Comparison of ENCODE assay signal across 32 cellular contexts in genomic region chr2:24814498-24814897, GRCh38.
"Had no signal": no experiment of that assay in that cellular context is flagged by ENCODE, and none has a peak within 500 bp of the region (broad histone marks: within the 10 kb centered on the region; RNA-seq: fewer than 3 reads in every experiment).

No MANE protein-coding gene starts in this region.

- H3K27me3 Mint-ChIP-seq: activated CD4-positive, alpha-beta memory T cell treated with anti-CD3 and anti-CD28 coated beads for 36 hours; activated CD4-positive, alpha-beta T cell treated with anti-CD3 and anti-CD28 coated beads for 36 hours; activated CD4-positive, alpha-beta T cell treated with anti-CD3 and anti-CD28 coated beads, Interleukin-2, amount 10 ng/mL, durations not matched to agents 7 days and 5 days; activated T-helper 17 cell treated with anti-CD3 and anti-CD28 coated beads, Interleukin-2, amount 50 U/mL, for 72 hours had no signal

- H3K27me3 ChIP-seq: adrenal gland, body of pancreas, breast epithelium, MG63, SJCRH30 had no signal

- H3K4me1 Mint-ChIP-seq: activated CD4-positive, alpha-beta T cell treated with anti-CD3 and anti-CD28 coated beads for 36 hours; activated T-helper 17 cell treated with anti-CD3 and anti-CD28 coated beads, Interleukin-2, amount 50 U/mL, for 72 hours had no signal

- DNase-seq: activated CD4-positive, alpha-beta memory T cell treated with anti-CD3 and anti-CD28 coated beads for 36 hours; activated CD4-positive, alpha-beta T cell treated with anti-CD3 and anti-CD28 coated beads for 36 hours; activated CD4-positive, alpha-beta T cell treated with anti-CD3 and anti-CD28 coated beads, Interleukin-2, amount 10 ng/mL, durations not matched to agents 7 days and 5 days; activated effector memory CD4-positive, alpha-beta T cell treated with anti-CD3 and anti-CD28 coated beads, Interleukin-2, amount 50 U/mL, for 16 hours; activated naive CD4-positive, alpha-beta T cell; activated T-cell treated with anti-CD3 and anti-CD28 coated beads, Interleukin-2, amount 50 U/mL, for 1 hour; activated T-cell treated with anti-CD3 and anti-CD28 coated beads, Interleukin-2, amount 50 U/mL, for 72 hours; adrenal gland; body of pancreas; cerebellar nuclear complex; Kasumi-1; KG1; MG63; NCI-H1048; NCI-H1105 treated with DMSO at 0.1 percent for 48 hours; NCI-H1436; NCI-H1694; NCI-H1930; NCI-H2081 treated with DMSO at 0.1 percent for 48 hours; NCI-H345; NCI-H524 treated with DMSO at 0.1 percent for 48 hours; SHP77; SJCRH30; SK-N-SH had no signal

- H3K9me3 Mint-ChIP-seq: activated CD4-positive, alpha-beta memory T cell treated with anti-CD3 and anti-CD28 coated beads for 36 hours; activated CD4-positive, alpha-beta T cell treated with anti-CD3 and anti-CD28 coated beads, Interleukin-2, amount 10 ng/mL, durations not matched to agents 7 days and 5 days; activated naive CD4-positive, alpha-beta T cell treated with anti-CD3 and anti-CD28 coated beads, Interleukin-2, amount 50 U/mL, for 72 hours; activated T-cell treated with anti-CD3 and anti-CD28 coated beads, Interleukin-2, amount 50 U/mL, for 72 hours; activated T-helper 17 cell treated with anti-CD3 and anti-CD28 coated beads, Interleukin-2, amount 50 U/mL, for 72 hours; T-helper 1 cell treated with Interleukin-12 subunit alpha and Interleukin-12 subunit beta and Interleukin-4 antibody, amounts not matched to agents 30 μg/mL and 1 μg/mL, for 36 hours; T-helper 2 cell treated with Interferon-gamma antibody and Interleukin-4, amounts not matched to agents 5 μg/mL and 100 μg/mL, for 36 hours had no signal

- H3K27ac Mint-ChIP-seq: activated CD4-positive, alpha-beta memory T cell treated with anti-CD3 and anti-CD28 coated beads for 36 hours; activated CD4-positive, alpha-beta T cell treated with anti-CD3 and anti-CD28 coated beads for 36 hours; activated CD4-positive, alpha-beta T cell treated with anti-CD3 and anti-CD28 coated beads, Interleukin-2, amount 10 ng/mL, durations not matched to agents 7 days and 5 days; activated naive CD4-positive, alpha-beta T cell treated with anti-CD3 and anti-CD28 coated beads, Interleukin-2, amount 50 U/mL, for 72 hours; activated T-cell treated with anti-CD3 and anti-CD28 coated beads, Interleukin-2, amount 50 U/mL, for 72 hours; activated T-helper 17 cell treated with anti-CD3 and anti-CD28 coated beads, Interleukin-2, amount 50 U/mL, for 72 hours; T-helper 2 cell treated with Interferon-gamma antibody and Interleukin-4, amounts not matched to agents 5 μg/mL and 100 μg/mL, for 36 hours; WTC11 had no signal

- H3K4me1 ChIP-seq: breast epithelium had no signal

- H3K4me3 ChIP-seq: adrenal gland, body of pancreas, breast epithelium, MG63, SJCRH30 had no signal

- H3K4me3 Mint-ChIP-seq: activated CD4-positive, alpha-beta memory T cell treated with anti-CD3 and anti-CD28 coated beads for 36 hours; activated CD4-positive, alpha-beta T cell treated with anti-CD3 and anti-CD28 coated beads for 36 hours; activated CD4-positive, alpha-beta T cell treated with anti-CD3 and anti-CD28 coated beads, Interleukin-2, amount 10 ng/mL, durations not matched to agents 7 days and 5 days; activated T-cell treated with anti-CD3 and anti-CD28 coated beads, Interleukin-2, amount 50 U/mL, for 72 hours; activated T-helper 17 cell treated with anti-CD3 and anti-CD28 coated beads, Interleukin-2, amount 50 U/mL, for 72 hours; T-helper 1 cell treated with Interleukin-12 subunit alpha and Interleukin-12 subunit beta and Interleukin-4 antibody, amounts not matched to agents 30 μg/mL and 1 μg/mL, for 36 hours; T-helper 2 cell treated with Interferon-gamma antibody and Interleukin-4, amounts not matched to agents 5 μg/mL and 100 μg/mL, for 36 hours; WTC11 had no signal

- H3K9ac ChIP-seq: SK-N-SH had no signal

- ATAC-seq: activated CD4-positive, alpha-beta T cell treated with anti-CD3 and anti-CD28 coated beads for 36 hours; activated CD4-positive, CD25-positive, alpha-beta regulatory T cell treated with anti-CD3 and anti-CD28 coated beads, Interleukin-2, amount 50 U/mL, for 24 hours; activated naive CD4-positive, alpha-beta T cell treated with anti-CD3 and anti-CD28 coated beads, Interleukin-2, amount 50 U/mL, for 72 hours; activated T-cell treated with anti-CD3 and anti-CD28 coated beads, Interleukin-2, amount 50 U/mL, for 72 hours; activated T-helper 17 cell treated with anti-CD3 and anti-CD28 coated beads, Interleukin-2, amount 50 U/mL, for 72 hours; body of pancreas; Panc1 had no signal

- H3K4me2 ChIP-seq: SK-N-SH had no signal

- H3K27ac ChIP-seq: adrenal gland, body of pancreas, breast epithelium, SJCRH30 had no signal

- H3K9me3 ChIP-seq: adrenal gland, body of pancreas, breast epithelium, MG63, SJCRH30, SK-N-SH had no signal
